Comparison of ENCODE assay signal across 19 cellular contexts in the genomic region with DNA sequence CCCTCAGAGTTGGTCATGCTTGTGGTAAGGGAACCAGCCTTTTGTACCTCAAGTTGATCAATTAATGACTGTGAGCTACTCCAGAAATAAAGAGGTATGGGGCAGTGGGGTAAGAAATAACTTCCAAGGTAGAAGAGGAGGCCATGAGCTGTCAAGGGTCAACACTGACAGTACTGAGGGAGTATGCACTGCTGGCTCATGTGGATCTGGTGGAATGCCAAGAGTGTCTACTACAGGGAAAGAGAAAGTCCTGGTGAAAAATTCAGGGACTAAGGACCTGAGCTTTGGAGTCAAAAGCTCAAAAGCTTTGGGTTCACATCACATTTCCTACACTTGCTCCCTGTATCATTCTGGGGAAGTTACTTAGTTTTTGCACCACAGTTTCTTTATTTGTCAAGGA.
A peak's percentile ranks its signal among the peaks of the same experiment; 100 is the strongest.
DNase-seq lines count a peak whose midpoint lies in the region; ATAC-seq and TF ChIP-seq lines count a peak whose summit lies in the region.
"Had no signal": no experiment of that assay in that cellular context is flagged by ENCODE, and none has a peak within 500 bp of the region (broad histone marks: within the 10 kb centered on the region; RNA-seq: fewer than 3 reads in every experiment).

No MANE protein-coding gene starts in this region.

- TF ChIP-seq CTCF in right atrium auricular region (IDR thresholded peaks at IDR 0.05): no peak
- TF ChIP-seq CTCF in fibroblast of mammary gland (conservative IDR thresholded peaks at IDR 0.05; ENCODE audit: control insufficient read depth, insufficient read depth, low read depth, low read length): no peak
- TF ChIP-seq CTCF in neural crest cell (conservative IDR thresholded peaks at IDR 0.05): no peak
- TF ChIP-seq CTCF in upper lobe of right lung (IDR thresholded peaks at IDR 0.05): no peak
- TF ChIP-seq CTCF in esophagus muscularis mucosa (IDR thresholded peaks at IDR 0.05): no peak

- peaks cover 14% of the 10 kb centered on the region for H3K4me1 Mint-ChIP-seq in neural crest cell
- H3K4me1 Mint-ChIP-seq: CD4-positive, alpha-beta memory T cell had no signal

- no peak overlapping the region for H3K27ac ChIP-seq in right atrium auricular region
- H3K27ac ChIP-seq in upper lobe of right lung: peak overlapping the region; percentile 1
- peak overlapping the region in 1 of 4 donors; percentile 17 for H3K27ac ChIP-seq in esophagus muscularis mucosa (replicated peaks in 1 of 4)
- H3K27ac ChIP-seq: BLaER1, SK-N-MC had no signal

- H3K4me3 ChIP-seq in right atrium auricular region (no peak overlapping the region), fibroblast of mammary gland (ENCODE audit: control insufficient read depth, low read depth, low read length) (no peak overlapping the region), upper lobe of right lung (no peak overlapping the region), esophagus muscularis mucosa (no peak overlapping the region)
- H3K4me3 ChIP-seq: BLaER1, SK-N-MC had no signal

- no peaks in the 10 kb centered on the region for H3K36me3 ChIP-seq in right atrium auricular region
- no peaks in the 10 kb centered on the region for H3K36me3 ChIP-seq in upper lobe of right lung
- no peaks in the 10 kb centered on the region for H3K36me3 ChIP-seq in esophagus muscularis mucosa
- H3K36me3 ChIP-seq: BLaER1 had no signal

- no peak for TF ChIP-seq EP300 in esophagus muscularis mucosa (IDR thresholded peaks at IDR 0.05)

- no peak overlapping the region for H3K4me3 Mint-ChIP-seq in neural crest cell
- H3K4me3 Mint-ChIP-seq: CD4-positive, alpha-beta memory T cell had no signal

- H3K4me1 ChIP-seq in right atrium auricular region (peaks cover 0 to 21% of the 10 kb centered on the region in 2 donors), upper lobe of right lung (no peaks in the 10 kb centered on the region), esophagus muscularis mucosa (peaks cover 0 to 7% (median 3%) of the 10 kb centered on the region in 4 donors)
- H3K4me1 ChIP-seq: BLaER1 had no signal

- no peaks in the 10 kb centered on the region for H3K27me3 Mint-ChIP-seq in neural crest cell (ENCODE audit: low read depth)

- no peaks in the 10 kb centered on the region for H3K27me3 ChIP-seq in right atrium auricular region
- H3K27me3 ChIP-seq in upper lobe of right lung: no peaks in the 10 kb centered on the region
- H3K27me3 ChIP-seq in esophagus muscularis mucosa: no peaks in the 10 kb centered on the region
- H3K27me3 ChIP-seq: BLaER1 had no signal

- H3K9me3 ChIP-seq in right atrium auricular region (no peaks in the 10 kb centered on the region), upper lobe of right lung (no peaks in the 10 kb centered on the region), esophagus muscularis mucosa (peaks cover 0 to 8% (median 0%) of the 10 kb centered on the region in 4 donors)
- H3K9me3 ChIP-seq: BLaER1 had no signal

- H3K36me3 Mint-ChIP-seq in neural crest cell (ENCODE audit: low read depth): peaks cover 2% of the 10 kb centered on the region
- H3K36me3 Mint-ChIP-seq: CD4-positive, alpha-beta memory T cell had no signal

- intact Hi-C loops in left ventricle myocardium superior (cut with micrococcal nuclease) (no loop called here), upper lobe of right lung (cut with DNase I) (no loop called here), esophagus muscularis mucosa (cut with DNase I) (no loop called here)

- no peak for DNase-seq in left ventricle myocardium superior
- DNase-seq in right atrium auricular region (ENCODE audit: low spot score): no peak
- DNase-seq in fibroblast of mammary gland (ENCODE audit: low read depth): peak; percentile 24
- DNase-seq in neural crest cell (ENCODE audit: low read depth, low spot score): no peak
- DNase-seq in upper lobe of right lung: no peak
- no peak for DNase-seq in esophagus muscularis mucosa (ENCODE audit: extremely low spot score)
- DNase-seq in HUDEP-2 (lab: John Stamatoyannopoulos, UW; ENCODE audit: unreplicated experiment in 76 of 76): no peak
- DNase-seq in ecto neural progenitor cell (ENCODE audit: low spot score): no peak
- DNase-seq: Calu3; CD4-positive, alpha-beta memory T cell; DMS79; GOT3; NCI-H1417 treated with DMSO at 0.1 percent for 48 hours; NCI-H1930; NCI-H748 treated with DMSO at 0.1 percent for 48 hours; NK-92 treated with Interleukin-12 subunit alpha and Interleukin-12 subunit beta, amount 100 ng/mL, for 24 hours; SHP77 had no signal

- peaks cover 6% of the 10 kb centered on the region for H3K9me3 Mint-ChIP-seq in neural crest cell

- no peak for TF ChIP-seq POLR2A in esophagus muscularis mucosa (IDR thresholded peaks at IDR 0.05; ENCODE audit: low read depth)

- peak overlapping the region; percentile 63 for H3K27ac Mint-ChIP-seq in neural crest cell (ENCODE audit: unreplicated experiment)
- H3K27ac Mint-ChIP-seq: CD4-positive, alpha-beta memory T cell had no signal

- ATAC-seq in left ventricle myocardium superior: peak; percentile 47
- ATAC-seq in upper lobe of right lung: peak; percentile 45
